Comparison of ENCODE assay signal across 8 cellular contexts in genomic region chr7:143299840-143300239, GRCh38. TPM values are rescaled to one million over a fixed set of nuclear protein-coding genes. Genes with fewer than 3 reads are reported as not detected.
DNase-seq lines count a peak whose midpoint lies in the region; ATAC-seq, FAIRE-seq and TF ChIP-seq lines count a peak whose summit lies in the region.

No MANE protein-coding gene starts in this region.

- no peaks in the 10 kb centered on the region for H3K9me3 ChIP-seq in gastrocnemius medialis

- ATAC-seq in esophagus mucosa, result peak; percentile 75
- ATAC-seq in gastrocnemius medialis, result peak in 1 of 2 donors; percentile 60
- ATAC-seq in HG03159 (IDR thresholded peaks at IDR 0.05; ENCODE audit: unreplicated experiment), result no peak
- ATAC-seq in GM18858 (IDR thresholded peaks at IDR 0.05; ENCODE audit: unreplicated experiment), result no peak

- H3K4me3 ChIP-seq in gastrocnemius medialis, result no peak overlapping the region

- H3K4me1 ChIP-seq in gastrocnemius medialis, result peaks cover 0 to 13% of the 10 kb centered on the region in 2 donors

- TF ChIP-seq CTCF in GM10248 (IDR thresholded peaks at IDR 0.05; ENCODE audit: control extremely low read depth, extremely low read depth, low read depth, missing control alignments), result peak; percentile 29
- peak in 4 of 5 experiments; percentile 14 to 53 (median 22) for TF ChIP-seq CTCF in gastrocnemius medialis (IDR thresholded peaks at IDR 0.05 in 4 of 5, conservative IDR thresholded peaks at IDR 0.05 in 1 of 5)

- POLR2A ChIA-PET in GM10248 (lab: Yijun Ruan, JAX), result interaction anchor here (0.7 to 1.1 kb wide), 2 partner anchors 10 to 16 kb away, joined by 3 to 21 read pairs; partner anchors contain the start of gene CLCN1

- DNase-seq in GM10248 (ENCODE audit: extremely low spot score) (no peak), Kasumi-1 (lab: John Stamatoyannopoulos, UW) (peak; percentile 24), gastrocnemius medialis (no peak), frontal cortex (ENCODE audit: low spot score in 2 of 2) (no peak)
- DNase-seq in activated CD8-positive, alpha-beta memory T cell treated with anti-CD3 and anti-CD28 coated beads for 24 hours, result peak; percentile 69

- CTCF ChIA-PET in GM10248 (lab: Yijun Ruan, JAX), result interaction anchor here (0.7 to 4.7 kb wide), 14 partner anchors 9 to 602 kb away, joined by 3 to 33 read pairs (median 4); partner anchors contain the start of genes CASP2, CLCN1 and TCAF1

- H3K36me3 ChIP-seq in gastrocnemius medialis, result peaks cover 0 to 71% of the 10 kb centered on the region in 2 donors

- intact Hi-C loops in gastrocnemius medialis (cut with DNase I; ENCODE audit: low total_unique reads), result no loop called here

- in situ Hi-C loops in gastrocnemius medialis (cut with MboI; ENCODE audit: low sequenced_read_pairs in 4 of 4), result loop anchor here in 2 of 4 donors (5.0 to 25.0 kb wide), 2 partner anchors 48 to 587 kb away; no protein-coding TSS in a partner anchor

- H3K27me3 ChIP-seq in gastrocnemius medialis, result no peaks in the 10 kb centered on the region

- no peak for TF ChIP-seq POLR2A in gastrocnemius medialis (IDR thresholded peaks at IDR 0.05)

- H3K27ac ChIP-seq in gastrocnemius medialis, result peak overlapping the region in 1 of 4 donors; percentile 12

- no peak for FAIRE-seq in frontal cortex (lab: Jason Lieb, UNC)

RNA-seq across cellular contexts. Expression of gene CASP2, which starts 11.7 kb away (rescaled TPM):
- total RNA-seq in esophagus mucosa, result 28.3 TPM
- 10 to 100 TPM in 1 of 4 donors, 1 to 10 TPM in 3; 3.1 to 13.9 (median 4.1) TPM for total RNA-seq in gastrocnemius medialis
- 20.4 TPM for total RNA-seq in frontal cortex

RNA-seq across cellular contexts. Expression of gene TMEM139, which starts 15.1 kb away (rescaled TPM):
- 0.44 TPM for total RNA-seq in esophagus mucosa
- not detected for total RNA-seq in gastrocnemius medialis
- total RNA-seq in frontal cortex, result not detected

RNA-seq across cellular contexts. Expression of gene CLCN1, which starts 16.1 kb away (rescaled TPM):
- 0.68 TPM for total RNA-seq in esophagus mucosa
- 1 to 10 TPM in 3 of 4 donors, under 1 TPM in 1; 0.92 to 2.9 (median 1.7) TPM for total RNA-seq in gastrocnemius medialis
- under 0.01 TPM for total RNA-seq in frontal cortex

RNA-seq across cellular contexts. Expression of gene GSTK1, which starts 36.6 kb away (rescaled TPM):
- total RNA-seq in esophagus mucosa, result 109 TPM
- total RNA-seq in gastrocnemius medialis, result 100 to 1,000 TPM in 1 of 4 donors, 10 to 100 TPM in 3; 59.5 to 114 (median 85.0) TPM
- 24.9 TPM for total RNA-seq in frontal cortex

Comparison
In these comparisons a context has a peak if more than half of its experiments do, and no peak if none do; other contexts are left out.
1. DNase-seq: peak in Kasumi-1 (2 of 2) and activated CD8-positive, alpha-beta memory T cell treated with anti-CD3 and anti-CD28 coated beads for 24 hours (single experiment); none in GM10248 (single experiment), gastrocnemius medialis (0 of 2) and frontal cortex (0 of 2).